In the genomic region with DNA sequence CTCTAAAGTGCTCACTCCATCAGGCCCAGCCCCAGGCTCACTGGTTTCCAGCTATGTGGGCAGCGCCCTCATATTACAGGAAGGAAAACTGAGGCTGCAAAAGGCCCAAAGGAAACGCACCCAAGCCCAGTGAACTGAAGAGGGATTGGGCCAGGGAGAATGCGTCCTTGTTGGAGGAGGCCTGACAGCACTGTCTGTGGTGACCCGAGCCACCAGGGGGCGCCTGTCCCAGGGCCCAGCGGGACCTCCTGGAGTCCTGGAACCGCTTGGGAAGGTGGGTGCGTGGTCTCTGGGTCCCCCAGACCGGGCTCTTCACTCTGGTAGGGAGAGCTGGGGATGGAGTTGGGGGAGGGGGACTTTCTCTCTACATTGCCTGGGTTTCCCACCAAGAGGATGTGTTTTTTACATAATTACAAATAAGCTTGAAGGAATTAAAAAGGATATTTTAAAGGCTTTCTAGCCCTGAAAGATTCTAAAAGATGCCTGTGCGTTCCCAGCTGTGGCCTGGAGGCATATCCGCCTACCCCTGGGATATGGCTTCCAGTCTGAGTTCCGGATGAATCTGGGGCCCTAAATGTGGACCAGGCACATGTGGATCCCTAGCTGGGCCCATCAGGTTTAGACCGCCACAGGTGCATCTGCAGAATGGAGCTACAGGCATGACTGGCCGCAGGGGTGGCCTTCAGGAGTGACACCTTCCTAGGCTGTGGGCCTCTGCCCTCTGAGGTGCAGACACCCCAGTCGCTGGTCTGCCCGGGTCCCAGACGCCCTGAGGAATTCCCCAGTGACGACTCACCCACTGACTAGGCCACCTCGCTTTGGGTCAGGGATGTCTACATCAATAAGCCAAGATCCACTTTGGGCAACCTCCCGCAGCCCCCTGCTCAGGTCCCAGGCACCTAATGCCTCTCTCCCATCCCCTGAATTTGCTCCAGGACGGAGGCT, we compare ENCODE assay signal across 8 cellular contexts. TPM values are rescaled to one million over a fixed set of nuclear protein-coding genes. Genes with fewer than 3 reads are reported as not detected.
DNase-seq lines count a peak whose midpoint lies in the region; ATAC-seq and TF ChIP-seq lines count a peak whose summit lies in the region.

No MANE protein-coding gene starts in this region.

- H3K27me3 ChIP-seq in ovary (no peaks in the 10 kb centered on the region), tibial artery (no peaks in the 10 kb centered on the region)

- intact Hi-C loops in ovary (cut with DNase I), result loop anchor here (2.0 to 10.0 kb wide), 3 partner anchors 79 to 241 kb away; no protein-coding TSS in a partner anchor
- intact Hi-C loops in tibial artery (cut with DNase I; ENCODE audit: low total_unique reads), result loop anchor here (10.0 kb wide), 1 partner anchor 481 kb away; no protein-coding TSS in a partner anchor

- peak overlapping the region; percentile 23 to 76 (median 63) for H3K27ac Mint-ChIP-seq in IgD-negative memory B cell

- H3K4me3 Mint-ChIP-seq in IgD-negative memory B cell, result peak overlapping the region in 2 of 4 donors; percentile 67 to 79

- H3K27me3 Mint-ChIP-seq in IgD-negative memory B cell, result no peaks in the 10 kb centered on the region

- TF ChIP-seq CTCF in GM12865 (IDR thresholded peaks at IDR 0.05; ENCODE audit: insufficient read depth, low read depth, low read length, missing control alignments), result peak; percentile 98
- TF ChIP-seq CTCF in ovary (IDR thresholded peaks at IDR 0.05), result peak; percentile 78 to 88 (median 85)
- TF ChIP-seq CTCF in tibial artery (IDR thresholded peaks at IDR 0.05), result peak; percentile 91

- no peaks in the 10 kb centered on the region for H3K36me3 ChIP-seq in ovary
- no peaks in the 10 kb centered on the region for H3K36me3 ChIP-seq in tibial artery

- no peaks in the 10 kb centered on the region for H3K9me3 Mint-ChIP-seq in IgD-negative memory B cell

- H3K9me3 ChIP-seq in ovary, result no peaks in the 10 kb centered on the region
- H3K9me3 ChIP-seq in tibial artery, result no peaks in the 10 kb centered on the region

- H3K4me3 ChIP-seq in GM12865 (ENCODE audit: low read depth, low read length), result no peak overlapping the region
- no peak overlapping the region for H3K4me3 ChIP-seq in ovary
- H3K4me3 ChIP-seq in tibial artery, result no peak overlapping the region

- H3K27ac ChIP-seq in ovary, result no peak overlapping the region
- no peak overlapping the region for H3K27ac ChIP-seq in tibial artery

- H3K4me1 ChIP-seq in ovary (ENCODE audit: insufficient read depth) (no peaks in the 10 kb centered on the region), tibial artery (no peaks in the 10 kb centered on the region)

- DNase-seq in GM12865 (ENCODE audit: low read depth), result peak; percentile 81
- peak; percentile 71 for DNase-seq in SK-N-DZ (ENCODE audit: low spot score)
- peak; percentile 85 for DNase-seq in activated gamma-delta T cell treated with anti-CD3 and anti-CD28 coated beads, Interleukin-2, amount 50 U/mL, for 16 hours (ENCODE audit: low read depth)
- DNase-seq in germinal center (ENCODE audit: low spot score), result peak; percentile 79
- DNase-seq in ovary, result peak; percentile 81 to 89 (median 85)
- peak; percentile 76 to 89 for DNase-seq in tibial artery

- H3K4me1 Mint-ChIP-seq in IgD-negative memory B cell, result peaks cover 14 to 31% (median 22%) of the 10 kb centered on the region in 3 donors

- no peak for TF ChIP-seq POLR2A in ovary (IDR thresholded peaks at IDR 0.05)

- 44 to 48% (median 48%) methylated on average over 21 of the region's 21 CpGs for WGBS in ovary, 3 donors

- ATAC-seq in GM18909 (IDR thresholded peaks at IDR 0.05; ENCODE audit: poor library complexity, unreplicated experiment), result no peak

- no peak for TF ChIP-seq EP300 in ovary (IDR thresholded peaks at IDR 0.05)

- no peaks in the 10 kb centered on the region for H3K36me3 Mint-ChIP-seq in IgD-negative memory B cell

RNA-seq across cellular contexts. Expression of a gene that starts 4.2 kb away (rescaled TPM):
- polyA plus RNA-seq in IgD-negative memory B cell (67.7 TPM), ovary (1 to 10 TPM; 3.9 to 6.8 TPM)
- 0.29 and 0.31 TPM in 2 replicates for polyA plus RNA-seq in SK-N-DZ (2014; cell fraction: cytosol; rRNA removed)
- polyA plus RNA-seq in SK-N-DZ (2014; cell fraction: nucleus; rRNA removed), result not detected in 2 replicates
- 10 to 100 TPM in 2 of 7 donors, 1 to 10 TPM in 5; 5.1 to 21.5 (median 8.5) TPM for total RNA-seq in ovary

RNA-seq across cellular contexts. Expression of a gene that starts 21.6 kb away (rescaled TPM):
- polyA plus RNA-seq in IgD-negative memory B cell (not detected), ovary (under 1 TPM; 0.05 to 0.22 TPM)
- not detected in 2 replicates for polyA plus RNA-seq in SK-N-DZ (2014; cell fraction: cytosol; rRNA removed)
- 0.40 and 0.79 TPM in 2 replicates for polyA plus RNA-seq in SK-N-DZ (2014; cell fraction: nucleus; rRNA removed)
- under 1 TPM in 3 of 7 donors, not detected in 4; 0.18 to 0.40 (median 0.32) TPM for total RNA-seq in ovary

RNA-seq across cellular contexts. Expression of a gene that starts 34.2 kb away (rescaled TPM):
- polyA plus RNA-seq in IgD-negative memory B cell (15.5 TPM), ovary (10 to 100 TPM in 1 of 2 donors, 1 to 10 TPM in 1; 2.8 to 54.8 TPM)
- 27.2 and 37.3 TPM in 2 replicates for polyA plus RNA-seq in SK-N-DZ (2014; cell fraction: cytosol; rRNA removed)
- polyA plus RNA-seq in SK-N-DZ (2014; cell fraction: nucleus; rRNA removed), result 82.3 and 117 TPM in 2 replicates
- total RNA-seq in ovary, result 10 to 100 TPM; 38.7 to 60.2 (median 51.7) TPM

RNA-seq across cellular contexts. Expression of a gene that starts 52.1 kb away (rescaled TPM):
- polyA plus RNA-seq in IgD-negative memory B cell (101 TPM), ovary (100 to 1,000 TPM; 104 to 267 TPM)
- polyA plus RNA-seq in SK-N-DZ (2014; cell fraction: cytosol; rRNA removed), result 322 and 344 TPM in 2 replicates
- polyA plus RNA-seq in SK-N-DZ (2014; cell fraction: nucleus; rRNA removed), result 120 and 171 TPM in 2 replicates
- total RNA-seq in ovary, result 10 to 100 TPM; 60.7 to 89.6 (median 79.4) TPM
